17 cellular contexts compared by ENCODE assay signal in the genomic region with DNA sequence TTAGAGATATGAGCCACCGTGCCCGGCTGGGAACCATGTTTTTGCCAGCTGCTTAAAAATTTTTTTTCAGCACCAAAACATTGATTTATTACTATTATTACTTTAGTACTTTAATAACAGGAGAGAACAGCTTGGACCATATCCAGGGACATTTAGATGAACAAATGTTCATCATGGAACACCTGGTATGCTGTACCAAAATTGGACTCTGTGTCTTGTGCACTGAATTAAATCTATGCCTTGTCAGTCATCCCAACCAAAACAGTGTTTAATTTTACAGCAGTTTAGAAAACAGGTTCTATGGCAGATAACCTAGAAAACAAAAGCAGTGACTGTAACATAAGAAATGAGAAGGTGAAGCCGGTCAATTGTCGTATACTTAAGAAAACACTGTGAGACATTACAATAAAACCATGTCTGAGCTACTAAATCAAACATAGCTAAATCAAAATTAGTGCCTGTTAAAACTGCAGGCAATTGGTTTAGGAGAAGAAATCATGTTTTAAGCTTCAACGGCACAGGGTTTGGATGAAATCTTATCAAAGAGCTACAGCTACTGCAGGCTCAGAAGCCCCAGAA. TPM values are rescaled to one million over a fixed set of nuclear protein-coding genes. Genes with fewer than 3 reads are reported as not detected.
"Had no signal": no experiment of that assay in that cellular context is flagged by ENCODE, and none has a peak within 500 bp of the region (broad histone marks: within the 10 kb centered on the region; RNA-seq: fewer than 3 reads in every experiment).

No MANE protein-coding gene starts in this region.

- H3K36me3 Mint-ChIP-seq: stimulated activated memory B cell treated with anti-CD40 and anti-IgM and Interleukin-4, amounts not matched to agents 10 μg/mL and 1 μg/mL and 100 μg/mL, for 72 hours had no signal

- H3K27me3 Mint-ChIP-seq: activated T-cell treated with anti-CD3 and anti-CD28 coated beads, Interleukin-2, amount 50 U/mL, for 24 hours; stimulated activated memory B cell treated with anti-CD40 and anti-IgM and Interleukin-4, amounts not matched to agents 10 μg/mL and 1 μg/mL and 100 μg/mL, for 72 hours had no signal

- H3K4me3 Mint-ChIP-seq: activated CD8-positive, alpha-beta T cell treated with anti-CD3 and anti-CD28 coated beads, Interleukin-2, amount 10 ng/mL, durations not matched to agents 7 days and 5 days; activated naive CD4-positive, alpha-beta T cell treated with anti-CD3 and anti-CD28 coated beads for 36 hours; activated T-cell treated with anti-CD3 and anti-CD28 coated beads, Interleukin-2, amount 50 U/mL, for 24 hours; nephron progenitor cell; stimulated activated memory B cell treated with anti-CD40 and anti-IgM and Interleukin-4, amounts not matched to agents 10 μg/mL and 1 μg/mL and 100 μg/mL, for 72 hours had no signal

- H3K27ac Mint-ChIP-seq: activated CD8-positive, alpha-beta T cell treated with anti-CD3 and anti-CD28 coated beads, Interleukin-2, amount 10 ng/mL, durations not matched to agents 7 days and 5 days; activated naive CD4-positive, alpha-beta T cell treated with anti-CD3 and anti-CD28 coated beads for 36 hours; activated T-cell treated with anti-CD3 and anti-CD28 coated beads, Interleukin-2, amount 50 U/mL, for 24 hours; nephron progenitor cell; stimulated activated memory B cell treated with anti-CD40 and anti-IgM and Interleukin-4, amounts not matched to agents 10 μg/mL and 1 μg/mL and 100 μg/mL, for 72 hours had no signal

- H3K9me3 Mint-ChIP-seq: activated naive CD4-positive, alpha-beta T cell treated with anti-CD3 and anti-CD28 coated beads for 36 hours; activated T-cell treated with anti-CD3 and anti-CD28 coated beads, Interleukin-2, amount 50 U/mL, for 24 hours; nephron progenitor cell; stimulated activated memory B cell treated with anti-CD40 and anti-IgM and Interleukin-4, amounts not matched to agents 10 μg/mL and 1 μg/mL and 100 μg/mL, for 72 hours had no signal

- H3K4me1 Mint-ChIP-seq: stimulated activated memory B cell treated with anti-CD40 and anti-IgM and Interleukin-4, amounts not matched to agents 10 μg/mL and 1 μg/mL and 100 μg/mL, for 72 hours had no signal

- DNase-seq: activated CD4-positive, alpha-beta T cell treated with anti-CD3 and anti-CD28 coated beads for 48 hours; activated CD4-positive, CD25-positive, alpha-beta regulatory T cell; activated CD8-positive, alpha-beta T cell treated with anti-CD3 and anti-CD28 coated beads, Interleukin-2, amount 10 ng/mL, durations not matched to agents 7 days and 5 days; activated naive CD4-positive, alpha-beta T cell treated with anti-CD3 and anti-CD28 coated beads for 36 hours; activated T-cell treated with anti-CD3 and anti-CD28 coated beads, Interleukin-2, amount 50 U/mL, for 24 hours; body of pancreas; hypothalamus; islet precursor cell; left colon; lower lobe of right lung; nephron progenitor cell; nucleus accumbens; spleen; stimulated activated CD4-positive, alpha-beta T cell treated with anti-CD3 and anti-CD28 coated beads, Interleukin-4, amount 100 ng/mL, for 4 hours; T-helper 9 cell; upper lobe of left lung had no signal

- ATAC-seq: activated CD8-positive, alpha-beta T cell treated with anti-CD3 and anti-CD28 coated beads, Interleukin-2, amount 10 ng/mL, durations not matched to agents 7 days and 5 days; body of pancreas; left colon; lower lobe of right lung; stimulated activated memory B cell treated with anti-CD40 and anti-IgM and Interleukin-4, amounts not matched to agents 10 μg/mL and 1 μg/mL and 100 μg/mL, for 72 hours had no signal

RNA-seq across cellular contexts. Expression of a gene that starts 58.2 kb away (rescaled TPM):
- total RNA-seq: activated CD8-positive, alpha-beta T cell treated with anti-CD3 and anti-CD28 coated beads, Interleukin-2, amount 10 ng/mL, durations not matched to agents 7 days and 5 days had no signal
